In genomic region chr9:136840877-136841645, GRCh38 we compare ENCODE assay signal across 8 cellular contexts. TPM values are rescaled to one million over a fixed set of nuclear protein-coding genes. Genes with fewer than 3 reads are reported as not detected.
DNase-seq lines count a peak whose midpoint lies in the region; ATAC-seq, FAIRE-seq and TF ChIP-seq lines count a peak whose summit lies in the region.

No MANE protein-coding gene starts in this region.

- no peak for ATAC-seq in GM21717 (IDR thresholded peaks at IDR 0.05; ENCODE audit: unreplicated experiment)
- ATAC-seq in activated CD8-positive, alpha-beta memory T cell treated with anti-CD3 and anti-CD28 coated beads, Interleukin-2, amount 10 ng/mL, durations not matched to agents 7 days and 5 days, result no peak

- H3K36me3 Mint-ChIP-seq in activated CD8-positive, alpha-beta memory T cell treated with anti-CD3 and anti-CD28 coated beads, Interleukin-2, amount 10 ng/mL, durations not matched to agents 7 days and 5 days, result no peaks in the 10 kb centered on the region

- POLR2A ChIA-PET in RWPE1 (lab: Yijun Ruan, JAX; ENCODE audit: low non-redundant PET), result interaction anchor here (0.6 to 1.1 kb wide), 2 partner anchors 18 to 109 kb away, joined by 3 to 6 read pairs; no protein-coding TSS in a partner anchor

- no peaks in the 10 kb centered on the region for H3K9me3 Mint-ChIP-seq in activated CD8-positive, alpha-beta memory T cell treated with anti-CD3 and anti-CD28 coated beads, Interleukin-2, amount 10 ng/mL, durations not matched to agents 7 days and 5 days (ENCODE audit: low read depth)

- peaks cover 5% of the 10 kb centered on the region for H3K27me3 Mint-ChIP-seq in activated CD8-positive, alpha-beta memory T cell treated with anti-CD3 and anti-CD28 coated beads, Interleukin-2, amount 10 ng/mL, durations not matched to agents 7 days and 5 days

- no peaks in the 10 kb centered on the region for H3K27me3 ChIP-seq in Karpas-422 (ENCODE audit: low read length)
- no peaks in the 10 kb centered on the region for H3K27me3 ChIP-seq in skeletal muscle satellite cell (ENCODE audit: control insufficient read depth, insufficient read depth, low read length)
- peaks cover 19% of the 10 kb centered on the region for H3K27me3 ChIP-seq in effector memory CD4-positive, alpha-beta T cell (replicated peaks; ENCODE audit: control insufficient read depth, insufficient read depth, low read length, poor library complexity, severe bottlenecking)

- H3K9me2 ChIP-seq in Karpas-422 (replicated peaks; ENCODE audit: insufficient read depth, low read length), result no peaks in the 10 kb centered on the region

- CTCF ChIA-PET in RWPE1 (lab: Yijun Ruan, JAX), result interaction anchor here (0.6 to 1.4 kb wide), 5 partner anchors 22 to 1925 kb away, joined by 3 to 6 read pairs (median 3); partner anchors contain the start of gene NPDC1
- CTCF ChIA-PET in activated CD8-positive, alpha-beta memory T cell treated with anti-CD3 and anti-CD28 coated beads, Interleukin-2, amount 10 ng/mL, durations not matched to agents 7 days and 5 days (lab: Charles Lee), result interaction anchor here (1.1 to 2.9 kb wide), 7 partner anchors 25 to 255 kb away, joined by 3 to 23 read pairs (median 9); no protein-coding TSS in a partner anchor

- H3K4me1 ChIP-seq in Karpas-422 (ENCODE audit: low read length), result peaks cover 29% of the 10 kb centered on the region
- H3K4me1 ChIP-seq in skeletal muscle satellite cell (ENCODE audit: control insufficient read depth, insufficient read depth, low read length), result peaks cover 44% of the 10 kb centered on the region
- H3K4me1 ChIP-seq in effector memory CD4-positive, alpha-beta T cell (ENCODE audit: control insufficient read depth, insufficient read depth, low read length, poor library complexity, severe bottlenecking), result peaks cover 22% of the 10 kb centered on the region

- H3K9ac ChIP-seq in Karpas-422 (ENCODE audit: low read length), result peak overlapping the region; percentile 71; the same call in 1 of the 2 replicates
- H3K9ac ChIP-seq in skeletal muscle satellite cell (ENCODE audit: low read depth, low read length), result no peak overlapping the region

- no peak overlapping the region for H3K4me2 ChIP-seq in Karpas-422 (ENCODE audit: low read depth, low read length, poor library complexity, severe bottlenecking)
- H3K4me2 ChIP-seq in skeletal muscle satellite cell (ENCODE audit: low read length), result peak overlapping the region; percentile 89

- H2AFZ ChIP-seq in Karpas-422 (ENCODE audit: low read length), result no peak overlapping the region

- peaks cover 9% of the 10 kb centered on the region for H3K4me1 Mint-ChIP-seq in activated CD8-positive, alpha-beta memory T cell treated with anti-CD3 and anti-CD28 coated beads, Interleukin-2, amount 10 ng/mL, durations not matched to agents 7 days and 5 days

- H3K79me2 ChIP-seq in Karpas-422 (ENCODE audit: low read length), result no peaks in the 10 kb centered on the region

- H4K20me1 ChIP-seq in Karpas-422 (ENCODE audit: insufficient read depth, low read depth, low read length), result no peaks in the 10 kb centered on the region

- H3K27ac ChIP-seq in Karpas-422 (ENCODE audit: low read length), result peak overlapping the region; percentile 51
- H3K27ac ChIP-seq in RWPE1, result peak overlapping the region; percentile 90
- H3K27ac ChIP-seq in effector memory CD4-positive, alpha-beta T cell (ENCODE audit: insufficient read depth, low read length, poor library complexity, severe bottlenecking), result no peak overlapping the region

- H3K9me3 ChIP-seq in Karpas-422 (ENCODE audit: low read length) (no peaks in the 10 kb centered on the region), skeletal muscle satellite cell (replicated peaks; ENCODE audit: low read length) (no peaks in the 10 kb centered on the region)
- H3K9me3 ChIP-seq in effector memory CD4-positive, alpha-beta T cell (ENCODE audit: control insufficient read depth, low read length), result no peaks in the 10 kb centered on the region

- H3K4me3 ChIP-seq in AG10803 (ENCODE audit: low read length), result no peak overlapping the region
- H3K4me3 ChIP-seq in Karpas-422 (ENCODE audit: low read length), result no peak overlapping the region
- H3K4me3 ChIP-seq in skeletal muscle satellite cell (ENCODE audit: low read length), result peak overlapping the region; percentile 18
- H3K4me3 ChIP-seq in effector memory CD4-positive, alpha-beta T cell (ENCODE audit: insufficient read depth, low read depth, low read length, poor library complexity, severe bottlenecking), result no peak overlapping the region

- TF ChIP-seq CTCF in AG10803 (conservative IDR thresholded peaks at IDR 0.05; ENCODE audit: low read length), result no peak
- TF ChIP-seq CTCF in RWPE1 (conservative IDR thresholded peaks at IDR 0.05; ENCODE audit: low read depth), result no peak

- H3K4me3 Mint-ChIP-seq in activated CD8-positive, alpha-beta memory T cell treated with anti-CD3 and anti-CD28 coated beads, Interleukin-2, amount 10 ng/mL, durations not matched to agents 7 days and 5 days, result no peak overlapping the region

- H3K36me3 ChIP-seq in Karpas-422 (ENCODE audit: insufficient read depth, low read length), result no peaks in the 10 kb centered on the region
- H3K36me3 ChIP-seq in skeletal muscle satellite cell (ENCODE audit: insufficient read depth, low read length), result peaks cover 12% of the 10 kb centered on the region
- H3K36me3 ChIP-seq in effector memory CD4-positive, alpha-beta T cell (ENCODE audit: control insufficient read depth, insufficient read depth, low read length), result peaks cover 5% of the 10 kb centered on the region

- no peak overlapping the region for H3K27ac Mint-ChIP-seq in activated CD8-positive, alpha-beta memory T cell treated with anti-CD3 and anti-CD28 coated beads, Interleukin-2, amount 10 ng/mL, durations not matched to agents 7 days and 5 days

- DNase-seq in AG10803 (ENCODE audit: low read depth), result peak; percentile 59
- peak; percentile 67 for DNase-seq in Karpas-422
- peak; percentile 38 for DNase-seq in RWPE1 (ENCODE audit: low spot score)
- DNase-seq in frontal cortex (ENCODE audit: low spot score in 2 of 2), result peak; percentile 66 to 75
- no peak for DNase-seq in effector memory CD4-positive, alpha-beta T cell
- no peak for DNase-seq in activated CD8-positive, alpha-beta memory T cell treated with anti-CD3 and anti-CD28 coated beads, Interleukin-2, amount 10 ng/mL, durations not matched to agents 7 days and 5 days

- FAIRE-seq in frontal cortex (lab: Jason Lieb, UNC), result no peak

RNA-seq across cellular contexts. Expression of gene AJM1, which starts 1.2 kb away (rescaled TPM):
- total RNA-seq in Karpas-422 (2014; rRNA removed; shearing (Covaris generic); ENCODE audit: low replicate concordance), result 1.9 and 5.0 TPM in 2 replicates
- 0.82 TPM for total RNA-seq in frontal cortex
- total RNA-seq in skeletal muscle satellite cell (2012; rRNA removed), result 1.5 TPM in 2 replicates
- total RNA-seq in activated CD8-positive, alpha-beta memory T cell treated with anti-CD3 and anti-CD28 coated beads, Interleukin-2, amount 10 ng/mL, durations not matched to agents 7 days and 5 days, result 1 to 10 TPM; 3.9 to 4.4 TPM

RNA-seq across cellular contexts. Expression of gene PHPT1, which starts 8.1 kb away (rescaled TPM):
- 82.5 and 164 TPM in 2 replicates for total RNA-seq in Karpas-422 (2014; rRNA removed; shearing (Covaris generic); ENCODE audit: low replicate concordance)
- total RNA-seq in frontal cortex, result 143 TPM
- total RNA-seq in skeletal muscle satellite cell (2012; rRNA removed), result 63.6 and 65.7 TPM in 2 replicates
- total RNA-seq in activated CD8-positive, alpha-beta memory T cell treated with anti-CD3 and anti-CD28 coated beads, Interleukin-2, amount 10 ng/mL, durations not matched to agents 7 days and 5 days, result 100 to 1,000 TPM in 1 of 2 experiments, 10 to 100 TPM in 1; 96.8 to 116 TPM

RNA-seq across cellular contexts. Expression of gene MAMDC4, which starts 11.1 kb away (rescaled TPM):
- 7.9 TPM in 2 replicates for total RNA-seq in Karpas-422 (2014; rRNA removed; shearing (Covaris generic); ENCODE audit: low replicate concordance)
- total RNA-seq in frontal cortex, result 4.1 TPM
- total RNA-seq in skeletal muscle satellite cell (2012; rRNA removed), result 0.51 and 0.66 TPM in 2 replicates
- 10 to 100 TPM; 13.4 to 15.5 TPM for total RNA-seq in activated CD8-positive, alpha-beta memory T cell treated with anti-CD3 and anti-CD28 coated beads, Interleukin-2, amount 10 ng/mL, durations not matched to agents 7 days and 5 days

RNA-seq across cellular contexts. Expression of gene EDF1, which starts 25.0 kb away (rescaled TPM):
- total RNA-seq in Karpas-422 (2014; rRNA removed; shearing (Covaris generic); ENCODE audit: low replicate concordance), result 152 and 302 TPM in 2 replicates
- 140 TPM for total RNA-seq in frontal cortex
- total RNA-seq in skeletal muscle satellite cell (2012; rRNA removed), result 209 and 288 TPM in 2 replicates
- total RNA-seq in activated CD8-positive, alpha-beta memory T cell treated with anti-CD3 and anti-CD28 coated beads, Interleukin-2, amount 10 ng/mL, durations not matched to agents 7 days and 5 days, result 100 to 1,000 TPM; 283 to 360 TPM

RNA-seq across cellular contexts. Expression of gene RABL6, which starts 33.3 kb away (rescaled TPM):
- total RNA-seq in Karpas-422 (2014; rRNA removed; shearing (Covaris generic); ENCODE audit: low replicate concordance), result 43.1 and 78.1 TPM in 2 replicates
- total RNA-seq in frontal cortex, result 35.1 TPM
- total RNA-seq in skeletal muscle satellite cell (2012; rRNA removed), result 42.3 and 42.8 TPM in 2 replicates
- 100 to 1,000 TPM; 113 to 123 TPM for total RNA-seq in activated CD8-positive, alpha-beta memory T cell treated with anti-CD3 and anti-CD28 coated beads, Interleukin-2, amount 10 ng/mL, durations not matched to agents 7 days and 5 days

Comparison
In these comparisons a context has a peak if more than half of its experiments do, and no peak if none do; other contexts are left out.
1. DNase-seq: peak in AG10803 (single experiment), Karpas-422 (single experiment), RWPE1 (single experiment) and frontal cortex (2 of 2); none in effector memory CD4-positive, alpha-beta T cell (0 of 3) and activated CD8-positive, alpha-beta memory T cell treated with anti-CD3 and anti-CD28 coated beads, Interleukin-2, amount 10 ng/mL, durations not matched to agents 7 days and 5 days (single experiment).